Comparison of ENCODE assay signal across 1 cellular context in genomic region chr2:1588994-1589611, GRCh38.
TF ChIP-seq lines count a peak whose summit lies in the region.

No MANE protein-coding gene starts in this region.

TF ChIP-seq in H1, 55 proteins besides CTCF, POLR2A, EP300 and RAD21 (continued from another document):
- TF ChIP-seq SP4 (IDR thresholded peaks at IDR 0.05; ENCODE audit: low read length) (no peak), ZNF274 (IDR thresholded peaks at IDR 0.05; ENCODE audit: borderline replicate concordance, extremely low read depth, low read length) (no peak), CHD1 (IDR thresholded peaks at IDR 0.05; ENCODE audit: low read depth, low read length) (no peak), SP2 (IDR thresholded peaks at IDR 0.05; ENCODE audit: low read length) (no peak), YY1 (IDR thresholded peaks at IDR 0.05; ENCODE audit: low read depth, low read length) (no peak), CHD2 (IDR thresholded peaks at IDR 0.05; ENCODE audit: low read length) (no peak), SAP30 (IDR thresholded peaks at IDR 0.05; ENCODE audit: insufficient read depth, insufficient replicate concordance, low read length) (no peak), CBX8 (IDR thresholded peaks at IDR 0.05; ENCODE audit: borderline replicate concordance, low read depth, low read length) (no peak), USF2 (IDR thresholded peaks at IDR 0.05; ENCODE audit: low read length) (no peak), ATF3 (IDR thresholded peaks at IDR 0.05; ENCODE audit: insufficient read depth, low read depth, low read length) (no peak), JUND (IDR thresholded peaks at IDR 0.05; ENCODE audit: low read length) (no peak), FOSL1 (IDR thresholded peaks at IDR 0.05; ENCODE audit: insufficient read depth, low read depth, low read length) (no peak)
